ENCODE assay signal across 14 cellular contexts in the genomic region with DNA sequence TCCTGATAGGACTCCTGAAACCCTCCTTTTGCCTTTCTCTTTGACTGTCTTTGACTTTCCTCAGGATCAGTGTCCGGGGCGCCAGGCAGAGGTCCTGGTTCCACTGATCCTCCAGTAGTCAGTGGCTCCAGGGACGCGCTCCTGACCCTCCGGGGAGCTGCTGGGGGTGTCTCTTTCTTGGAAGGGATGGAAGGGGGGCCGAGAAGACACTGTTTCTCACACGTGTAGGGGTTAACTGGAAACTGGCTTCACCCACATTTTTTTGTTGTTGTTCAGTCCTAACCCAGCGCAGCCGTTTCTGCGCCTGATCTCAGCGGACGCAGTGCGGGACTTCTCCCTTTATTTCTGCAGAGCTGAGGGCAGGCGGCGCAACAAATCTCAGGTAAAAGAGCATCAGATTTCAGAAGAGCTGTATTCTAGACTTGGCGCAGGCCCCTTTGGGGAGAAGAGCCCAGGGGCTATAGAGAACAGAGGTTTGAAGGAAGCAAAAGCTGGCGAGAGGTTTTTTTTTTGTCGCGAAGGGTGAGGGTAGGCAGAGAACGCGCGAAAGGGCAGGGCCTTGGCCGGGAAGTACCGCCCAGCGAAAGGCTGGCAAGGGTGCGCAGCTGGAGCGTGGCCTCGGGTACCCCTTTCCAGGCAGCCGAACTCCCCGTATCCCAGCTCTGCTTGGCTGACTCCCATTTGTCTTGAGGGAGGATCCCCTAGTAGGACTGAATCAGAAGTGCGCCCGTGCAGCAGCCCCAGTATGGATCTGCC. TPM values are rescaled to one million over a fixed set of nuclear protein-coding genes. Genes with fewer than 3 reads are reported as not detected.
DNase-seq lines count a peak whose midpoint lies in the region; ATAC-seq and TF ChIP-seq lines count a peak whose summit lies in the region.
"Had no signal": no experiment of that assay in that cellular context is flagged by ENCODE, and none has a peak within 500 bp of the region (broad histone marks: within the 10 kb centered on the region; RNA-seq: fewer than 3 reads in every experiment).

No MANE protein-coding gene starts in this region.

- no peaks in the 10 kb centered on the region for H3K36me3 ChIP-seq in hepatocyte (replicated peaks; ENCODE audit: insufficient read depth, low read depth)
- H3K36me3 ChIP-seq: BLaER1 treated with 17β-estradiol and CSF1 and Interleukin-3, amounts not matched to agents 10 nM and 100 nM had no signal

- H3K4me1 Mint-ChIP-seq in activated naive CD4-positive, alpha-beta T cell treated with anti-CD3 and anti-CD28 coated beads for 36 hours (ENCODE audit: low read depth): peaks cover 77% of the 10 kb centered on the region
- peaks cover 77% of the 10 kb centered on the region for H3K4me1 Mint-ChIP-seq in activated CD4-positive, alpha-beta memory T cell treated with anti-CD3 and anti-CD28 coated beads for 36 hours (ENCODE audit: low read depth)
- H3K4me1 Mint-ChIP-seq in stimulated activated naive CD8-positive, alpha-beta T cell treated with anti-CD3 and anti-CD28 coated beads, Interleukin-15, amount 100 ng/mL, for 72 hours: peaks cover 96% of the 10 kb centered on the region

- H3K27me3 Mint-ChIP-seq in activated naive CD4-positive, alpha-beta T cell treated with anti-CD3 and anti-CD28 coated beads for 36 hours (ENCODE audit: low read depth): peaks cover 96% of the 10 kb centered on the region
- peaks cover 96% of the 10 kb centered on the region for H3K27me3 Mint-ChIP-seq in activated CD4-positive, alpha-beta memory T cell treated with anti-CD3 and anti-CD28 coated beads for 36 hours
- peaks cover 100% of the 10 kb centered on the region for H3K27me3 Mint-ChIP-seq in stimulated activated naive CD8-positive, alpha-beta T cell treated with anti-CD3 and anti-CD28 coated beads, Interleukin-15, amount 100 ng/mL, for 72 hours

- no peak overlapping the region for H3K4me3 ChIP-seq in hepatocyte
- H3K4me3 ChIP-seq: BLaER1 treated with 17β-estradiol and CSF1 and Interleukin-3, amounts not matched to agents 10 nM and 100 nM had no signal

- H3K4me1 ChIP-seq in hepatocyte (ENCODE audit: insufficient read depth): peaks cover 22% of the 10 kb centered on the region

- no peaks in the 10 kb centered on the region for H4K20me1 ChIP-seq in hepatocyte (ENCODE audit: insufficient read depth, poor library complexity, severe bottlenecking)

- TF ChIP-seq CTCF in hepatocyte (IDR thresholded peaks at IDR 0.05; ENCODE audit: poor library complexity): no peak

- no peak for DNase-seq in activated naive CD4-positive, alpha-beta T cell treated with anti-CD3 and anti-CD28 coated beads for 36 hours
- no peak for DNase-seq in activated naive CD4-positive, alpha-beta T cell treated with Interleukin-2 at 50 U/mL for 16 hours
- no peak for DNase-seq in activated CD4-positive, alpha-beta memory T cell treated with anti-CD3 and anti-CD28 coated beads for 36 hours
- DNase-seq in hepatocyte (ENCODE audit: low spot score) (no peak), GM03348 (ENCODE audit: low spot score) (no peak), NCI-H2171 (lab: John Stamatoyannopoulos, UW) (no peak)
- peak; percentile 13 to 14 for DNase-seq in stimulated activated naive CD8-positive, alpha-beta T cell treated with anti-CD3 and anti-CD28 coated beads, Interleukin-15, amount 100 ng/mL, for 72 hours
- DNase-seq: left cardiac atrium, NCI-H1092 treated with DMSO at 0.1 percent for 48 hours had no signal

- H3K9me3 Mint-ChIP-seq in activated naive CD4-positive, alpha-beta T cell treated with anti-CD3 and anti-CD28 coated beads for 36 hours: no peaks in the 10 kb centered on the region
- no peaks in the 10 kb centered on the region for H3K9me3 Mint-ChIP-seq in activated CD4-positive, alpha-beta memory T cell treated with anti-CD3 and anti-CD28 coated beads for 36 hours
- H3K9me3 Mint-ChIP-seq in stimulated activated naive CD8-positive, alpha-beta T cell treated with anti-CD3 and anti-CD28 coated beads, Interleukin-15, amount 100 ng/mL, for 72 hours: no peaks in the 10 kb centered on the region

- no peak overlapping the region for H2AFZ ChIP-seq in hepatocyte

- H3K36me3 Mint-ChIP-seq in activated naive CD4-positive, alpha-beta T cell treated with anti-CD3 and anti-CD28 coated beads for 36 hours (ENCODE audit: low read depth): no peaks in the 10 kb centered on the region
- H3K36me3 Mint-ChIP-seq in activated CD4-positive, alpha-beta memory T cell treated with anti-CD3 and anti-CD28 coated beads for 36 hours: peaks cover 3% of the 10 kb centered on the region

- peak overlapping the region; percentile 73 for H3K4me2 ChIP-seq in hepatocyte
- H3K4me2 ChIP-seq: BLaER1 treated with 17β-estradiol and CSF1 and Interleukin-3, amounts not matched to agents 10 nM and 100 nM had no signal

- intact Hi-C loops in activated naive CD4-positive, alpha-beta T cell treated with anti-CD3 and anti-CD28 coated beads for 36 hours (cut with micrococcal nuclease): no loop called here
- intact Hi-C loops in activated CD4-positive, alpha-beta memory T cell treated with anti-CD3 and anti-CD28 coated beads for 36 hours (cut with micrococcal nuclease): no loop called here

- 5% methylated on average over 32 of the region's 32 CpGs for WGBS in hepatocyte (ENCODE audit: low lambda C conversion rate, missing lambda C conversion rate)

- H3K27me3 ChIP-seq in hepatocyte: peaks cover 100% of the 10 kb centered on the region

- H3K9me3 ChIP-seq in hepatocyte (ENCODE audit: low read depth): no peaks in the 10 kb centered on the region

- no peak overlapping the region for H3K27ac ChIP-seq in hepatocyte
- H3K27ac ChIP-seq: BLaER1 treated with 17β-estradiol and CSF1 and Interleukin-3, amounts not matched to agents 10 nM and 100 nM; skin epidermis had no signal

- POLR2A ChIA-PET in activated CD4-positive, alpha-beta memory T cell treated with anti-CD3 and anti-CD28 coated beads for 36 hours (lab: Charles Lee): interaction anchor here (0.6 kb wide), 1 partner anchor 295 kb away, joined by 3 read pairs; no protein-coding TSS in a partner anchor

- no peaks in the 10 kb centered on the region for H3K79me2 ChIP-seq in hepatocyte

- peak; percentile 2 for ATAC-seq in stimulated activated naive CD8-positive, alpha-beta T cell treated with anti-CD3 and anti-CD28 coated beads, Interleukin-15, amount 100 ng/mL, for 72 hours
- ATAC-seq in HG02981 (IDR thresholded peaks at IDR 0.05; ENCODE audit: unreplicated experiment): no peak

- CTCF ChIA-PET in activated naive CD4-positive, alpha-beta T cell treated with anti-CD3 and anti-CD28 coated beads for 36 hours (lab: Charles Lee): interaction anchor here (0.6 to 1.3 kb wide), 3 partner anchors 9 to 797 kb away, joined by 3 to 6 read pairs (median 3); no protein-coding TSS in a partner anchor
- CTCF ChIA-PET in activated CD4-positive, alpha-beta memory T cell treated with anti-CD3 and anti-CD28 coated beads for 36 hours (lab: Charles Lee): interaction anchor here (1.0 to 4.0 kb wide), 2 partner anchors 11 to 297 kb away, joined by 3 to 22 read pairs; no protein-coding TSS in a partner anchor

- no peak overlapping the region for H3K27ac Mint-ChIP-seq in activated naive CD4-positive, alpha-beta T cell treated with anti-CD3 and anti-CD28 coated beads for 36 hours
- H3K27ac Mint-ChIP-seq in activated CD4-positive, alpha-beta memory T cell treated with anti-CD3 and anti-CD28 coated beads for 36 hours: no peak overlapping the region
- H3K27ac Mint-ChIP-seq in stimulated activated naive CD8-positive, alpha-beta T cell treated with anti-CD3 and anti-CD28 coated beads, Interleukin-15, amount 100 ng/mL, for 72 hours: no peak overlapping the region

- peak overlapping the region; percentile 79 for H3K4me3 Mint-ChIP-seq in activated naive CD4-positive, alpha-beta T cell treated with anti-CD3 and anti-CD28 coated beads for 36 hours
- peak overlapping the region; percentile 71 for H3K4me3 Mint-ChIP-seq in activated CD4-positive, alpha-beta memory T cell treated with anti-CD3 and anti-CD28 coated beads for 36 hours
- peak overlapping the region; percentile 93 to 97 for H3K4me3 Mint-ChIP-seq in stimulated activated naive CD8-positive, alpha-beta T cell treated with anti-CD3 and anti-CD28 coated beads, Interleukin-15, amount 100 ng/mL, for 72 hours

- no peaks in the 10 kb centered on the region for H3K9me2 ChIP-seq in hepatocyte (replicated peaks; ENCODE audit: insufficient read depth)

RNA-seq across cellular contexts. Expression of a gene that starts 4.3 kb away (rescaled TPM):
- total RNA-seq in activated naive CD4-positive, alpha-beta T cell treated with anti-CD3 and anti-CD28 coated beads for 36 hours: not detected
- not detected for total RNA-seq in activated CD4-positive, alpha-beta memory T cell treated with anti-CD3 and anti-CD28 coated beads for 36 hours
- not detected in 2 replicates for total RNA-seq in hepatocyte
- 0.34 TPM in 1 of 2 replicates, not detected in the other for polyA plus RNA-seq in hepatocyte
- total RNA-seq: activated CD8-positive, alpha-beta memory T cell treated with anti-CD3 and anti-CD28 coated beads for 36 hours; dermis microvascular lymphatic vessel endothelial cell had no signal

RNA-seq across cellular contexts. Expression of a gene that starts 10.5 kb away (rescaled TPM):
- total RNA-seq in activated naive CD4-positive, alpha-beta T cell treated with anti-CD3 and anti-CD28 coated beads for 36 hours: under 1 TPM in 1 of 2 experiments, not detected in 1; 0.52 TPM
- total RNA-seq in activated CD4-positive, alpha-beta memory T cell treated with anti-CD3 and anti-CD28 coated beads for 36 hours: under 1 TPM; 0.40 to 0.58 TPM
- 9.0 and 25.3 TPM in 2 replicates for total RNA-seq in hepatocyte
- polyA plus RNA-seq in hepatocyte: 14.4 and 15.7 TPM in 2 replicates

Comparison
In these comparisons a context has a peak if more than half of its experiments do, and no peak if none do; other contexts are left out.
1. DNase-seq: peak in stimulated activated naive CD8-positive, alpha-beta T cell treated with anti-CD3 and anti-CD28 coated beads, Interleukin-15, amount 100 ng/mL, for 72 hours (2 of 2); none in activated naive CD4-positive, alpha-beta T cell treated with anti-CD3 and anti-CD28 coated beads for 36 hours (single experiment), activated naive CD4-positive, alpha-beta T cell treated with Interleukin-2 at 50 U/mL for 16 hours (single experiment), activated CD4-positive, alpha-beta memory T cell treated with anti-CD3 and anti-CD28 coated beads for 36 hours (single experiment), hepatocyte (single experiment), GM03348 (single experiment) and NCI-H2171 (single experiment).
2. Peak in every context shown above with its lines, with median percentiles within 50 percentile points of each other: H3K4me3 Mint-ChIP-seq.